Comparison of ENCODE assay signal across 8 cellular contexts in genomic region chr11:65890324-65891179, GRCh38. TPM values are rescaled to one million over a fixed set of nuclear protein-coding genes. Genes with fewer than 3 reads are reported as not detected.
A peak's percentile ranks its signal among the peaks of the same experiment; 100 is the strongest.
DNase-seq lines count a peak whose midpoint lies in the region; ATAC-seq and TF ChIP-seq lines count a peak whose summit lies in the region.

Gene CCDC85B (plus strand): TSS chr11:65890673. CDS start chr11:65890784, 111 bp downstream.

- peaks cover 20% of the 10 kb centered on the region for H3K36me3 ChIP-seq in OCI-LY7 (ENCODE audit: insufficient read depth, low read length)

- CTCF ChIA-PET in Calu3 (lab: Charles Lee) (interaction anchor here (0.6 to 2.1 kb wide), 15 partner anchors 8 to 184 kb away, joined by 3 to 8 read pairs (median 4); partner anchors contain the start of genes BANF1, EIF1AD, FOSL1 and MUS81), OCI-LY7 (lab: Charles Lee; ENCODE audit: unreplicated experiment) (interaction anchor here (0.5 to 1.6 kb wide), 6 partner anchors 11 to 324 kb away, joined by 3 to 12 read pairs (median 4); partner anchors contain the start of gene MUS81)

- H4K20me1 ChIP-seq in OCI-LY7 (ENCODE audit: insufficient read depth, low read length): peaks cover 5% of the 10 kb centered on the region; the same call in 1 of the 2 replicates

- peak within 1 kb of the TSS; percentile 97 for H3K4me2 ChIP-seq in OCI-LY7 (ENCODE audit: low read length)

- H3K4me3 ChIP-seq in OCI-LY7 (ENCODE audit: low read depth, low read length, poor library complexity, severe bottlenecking): peak within 1 kb of the TSS; percentile 93

- peak; percentile 43 for ATAC-seq in GM21515 (IDR thresholded peaks at IDR 0.05; ENCODE audit: unreplicated experiment)

- H3K36me3 Mint-ChIP-seq in Calu3 (ENCODE audit: insufficient read depth, unreplicated experiment) (peaks cover 90% of the 10 kb centered on the region), IgD-negative memory B cell (no peaks in the 10 kb centered on the region), endothelial cell (ENCODE audit: low read depth, unreplicated experiment) (peaks cover 11% of the 10 kb centered on the region)

- peaks cover 41% of the 10 kb centered on the region for H3K79me2 ChIP-seq in OCI-LY7 (ENCODE audit: insufficient read depth, low read depth, low read length)

- H3K27me3 Mint-ChIP-seq in Calu3 (ENCODE audit: unreplicated experiment) (no peaks in the 10 kb centered on the region), IgD-negative memory B cell (no peaks in the 10 kb centered on the region), endothelial cell (ENCODE audit: unreplicated experiment) (peaks cover 40% of the 10 kb centered on the region)

- H3K27ac Mint-ChIP-seq in Calu3 (ENCODE audit: unreplicated experiment): peak within 1 kb of the TSS; percentile 92
- peak within 1 kb of the TSS; percentile 93 to 98 (median 97) for H3K27ac Mint-ChIP-seq in IgD-negative memory B cell
- H3K27ac Mint-ChIP-seq in endothelial cell (ENCODE audit: unreplicated experiment): peak within 1 kb of the TSS; percentile 92

- H3K4me1 Mint-ChIP-seq in Calu3 (ENCODE audit: low read depth, unreplicated experiment) (peaks cover 53% of the 10 kb centered on the region), IgD-negative memory B cell (peaks cover 31 to 45% (median 39%) of the 10 kb centered on the region in 3 donors), endothelial cell (ENCODE audit: unreplicated experiment) (peaks cover 51% of the 10 kb centered on the region)

- H3K4me1 ChIP-seq in OCI-LY7 (ENCODE audit: insufficient read depth, low read length, poor library complexity, severe bottlenecking): peaks cover 61% of the 10 kb centered on the region

- H3K9me3 Mint-ChIP-seq in Calu3 (ENCODE audit: low read depth, unreplicated experiment) (no peaks in the 10 kb centered on the region), IgD-negative memory B cell (no peaks in the 10 kb centered on the region), endothelial cell (ENCODE audit: unreplicated experiment) (no peaks in the 10 kb centered on the region)

- H3K4me3 Mint-ChIP-seq in Calu3 (ENCODE audit: low read depth, unreplicated experiment) (peak within 1 kb of the TSS; percentile 83), IgD-negative memory B cell (peak within 1 kb of the TSS; percentile 89 to 96 (median 95)), endothelial cell (ENCODE audit: unreplicated experiment) (peak within 1 kb of the TSS; percentile 90)

- H3K9me2 ChIP-seq in OCI-LY7 (ENCODE audit: insufficient read depth, low read length): no peaks in the 10 kb centered on the region

- POLR2A ChIA-PET in OCI-LY7 (lab: Charles Lee): interaction anchor here (0.6 to 5.6 kb wide), 15 partner anchors 11 to 561 kb away, joined by 3 to 59 read pairs (median 4); partner anchors contain the start of genes BANF1, CFL1, EIF1AD and FOSL1

- H3K9me3 ChIP-seq in OCI-LY7 (ENCODE audit: low read length): no peaks in the 10 kb centered on the region

- DNase-seq in Calu3: peak; percentile 97
- peak; percentile 97 for DNase-seq in OCI-LY7 (ENCODE audit: low spot score)
- peak; percentile 99 for DNase-seq in activated CD8-positive, alpha-beta memory T cell treated with anti-CD3 and anti-CD28 coated beads, Interleukin-2, amount 50 U/mL, for 48 hours
- DNase-seq in endothelial cell (ENCODE audit: low spot score): peak; percentile 96
- peak; percentile 96 for DNase-seq in midbrain (lab: John Stamatoyannopoulos, UW)
- peak; percentile 99 for DNase-seq in stimulated activated CD8-positive, alpha-beta memory T cell treated with anti-CD3 and anti-CD28 coated beads, Interleukin-15, amount 100 ng/mL, for 48 hours (ENCODE audit: low read depth in 2 of 2)

- peak within 1 kb of the TSS; percentile 65; the same call in 1 of the 2 replicates for H2AFZ ChIP-seq in OCI-LY7 (ENCODE audit: low read length)

- intact Hi-C loops in Calu3 (cut with micrococcal nuclease; ENCODE audit: unreplicated experiment): no loop called here
- intact Hi-C loops in OCI-LY7 (cut with micrococcal nuclease; ENCODE audit: unreplicated experiment): loop anchor here (1.0 to 5.0 kb wide), 4 partner anchors 17 to 162 kb away; partner anchors contain the start of genes BANF1, C11orf68, DRAP1 and EIF1AD

- no TSS peak for BruUV-seq in Calu3 (replicated peaks; lab: Mats Ljungman, UMichigan)
- BruUV-seq in OCI-LY7 (replicated peaks; lab: Mats Ljungman, UMichigan): no TSS peak

- TF ChIP-seq CTCF in Calu3 (IDR thresholded peaks at IDR 0.05; ENCODE audit: unreplicated experiment) (no peak), OCI-LY7 (conservative IDR thresholded peaks at IDR 0.05; ENCODE audit: low read length) (peak; percentile 35), endothelial cell (IDR thresholded peaks at IDR 0.05; ENCODE audit: unreplicated experiment) (no peak)

- H3K27ac ChIP-seq in OCI-LY7 (ENCODE audit: low read depth, low read length, poor library complexity, severe bottlenecking): peak within 1 kb of the TSS; percentile 86

RNA-seq across cellular contexts. Expression of gene CCDC85B, which starts in this region (rescaled TPM):
- 26.6 and 30.2 TPM in 2 replicates for total RNA-seq in Calu3 (2022)
- polyA plus RNA-seq in IgD-negative memory B cell: 83.9 TPM
- total RNA-seq in OCI-LY7 (2014; rRNA removed; shearing (Covaris generic)): 72.7 and 76.7 TPM in 2 replicates
- total RNA-seq in OCI-LY7 (2022): 49.0 and 64.1 TPM in 2 replicates
- 90.7 TPM for total RNA-seq in endothelial cell (ENCODE audit: unreplicated experiment)

Comparison
In these comparisons a context has a peak if more than half of its experiments do, and no peak if none do; other contexts are left out.
1. Peak in every context shown above with its lines: DNase-seq, ATAC-seq, H3K4me3 ChIP-seq and H3K27ac ChIP-seq.